10 cellular contexts compared by ENCODE assay signal in the genomic region with DNA sequence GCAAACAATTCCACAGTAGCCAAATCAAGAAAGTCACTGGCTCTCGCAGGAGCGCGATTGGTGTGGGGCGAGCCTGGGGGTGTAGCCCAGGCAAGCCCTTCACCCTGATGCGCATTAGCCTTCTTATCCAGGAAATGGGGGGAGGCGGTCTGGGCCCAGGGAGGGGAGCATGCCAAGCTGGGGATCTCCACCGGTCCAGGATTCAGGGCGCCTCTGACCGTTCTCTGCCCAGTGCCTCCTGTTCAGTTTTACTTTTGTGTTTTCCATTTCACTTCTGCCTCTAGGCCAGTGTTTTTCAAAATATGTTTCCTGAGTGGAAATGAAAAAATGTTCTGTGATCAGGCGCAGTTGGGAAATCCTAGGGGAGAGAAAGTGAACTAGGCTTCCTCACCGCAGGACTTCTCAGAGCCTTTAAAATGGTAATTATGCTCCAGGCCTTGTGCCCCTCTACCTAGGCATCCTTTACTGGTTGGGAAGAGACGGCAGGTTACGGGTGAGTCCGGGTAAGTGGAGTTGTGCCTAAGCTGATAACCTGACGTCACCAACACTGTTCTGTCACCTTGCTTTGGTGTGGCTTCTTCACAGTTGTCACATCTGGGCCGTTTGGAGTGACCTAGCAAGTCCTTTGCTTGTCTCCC. TPM values are rescaled to one million over a fixed set of nuclear protein-coding genes. Genes with fewer than 3 reads are reported as not detected.
DNase-seq lines count a peak whose midpoint lies in the region; ATAC-seq and TF ChIP-seq lines count a peak whose summit lies in the region.
"Had no signal": no experiment of that assay in that cellular context is flagged by ENCODE, and none has a peak within 500 bp of the region (broad histone marks: within the 10 kb centered on the region; RNA-seq: fewer than 3 reads in every experiment).

No MANE protein-coding gene starts in this region.

- H3K4me2 ChIP-seq in mammary epithelial cell (ENCODE audit: insufficient read depth, low read depth, low read length), result no peak overlapping the region

- in situ Hi-C loops in mammary epithelial cell (cut with MboI; ENCODE audit: low sequenced_read_pairs in 2 of 2) (no loop called here), G401 (cut with HindIII; ENCODE audit: low sequenced_read_pairs) (no loop called here)

- TF ChIP-seq POLR2A in breast epithelium (IDR thresholded peaks at IDR 0.05) (no peak), upper lobe of left lung (IDR thresholded peaks at IDR 0.05) (no peak)

- ATAC-seq in mucosa of descending colon (peak; percentile 31), upper lobe of left lung (ENCODE audit: low FRiP score in 2 of 2) (no peak), GM19351 (IDR thresholded peaks at IDR 0.05; ENCODE audit: unreplicated experiment) (no peak)

- CTCF ChIA-PET in mammary epithelial cell (lab: Charles Lee; ENCODE audit: low non-redundant PET), result no interaction called here

- dilution Hi-C loops in mammary epithelial cell (cut with HindIII; ENCODE audit: low sequenced_read_pairs), result no loop called here

- peaks cover 53% of the 10 kb centered on the region for H3K79me2 ChIP-seq in mammary epithelial cell (ENCODE audit: insufficient read depth, low read length)

- TF ChIP-seq EP300 in upper lobe of left lung (IDR thresholded peaks at IDR 0.05), result no peak

- H4K20me1 ChIP-seq in mammary epithelial cell (ENCODE audit: insufficient read depth, low read length), result no peaks in the 10 kb centered on the region

- no peak overlapping the region for H3K9ac ChIP-seq in mammary epithelial cell (ENCODE audit: insufficient read depth, low read length)

- BruUV-seq in mammary epithelial cell (replicated peaks; lab: Mats Ljungman, UMichigan), result no TSS peak

- H3K9me3 ChIP-seq in breast epithelium (no peaks in the 10 kb centered on the region), mammary epithelial cell (replicated peaks; ENCODE audit: insufficient read depth, low read length) (no peaks in the 10 kb centered on the region), mucosa of descending colon (no peaks in the 10 kb centered on the region), upper lobe of left lung (no peaks in the 10 kb centered on the region)
- H3K9me3 ChIP-seq: BE2C had no signal

- H3K4me1 ChIP-seq in breast epithelium, result peaks cover 7 to 44% of the 10 kb centered on the region in 2 donors
- H3K4me1 ChIP-seq in mammary epithelial cell (ENCODE audit: insufficient read depth, low read length), result peaks cover 25% of the 10 kb centered on the region
- H3K4me1 ChIP-seq in mucosa of descending colon (ENCODE audit: low read depth), result peaks cover 36% of the 10 kb centered on the region
- peaks cover 53 to 82% (median 61%) of the 10 kb centered on the region in 4 donors for H3K4me1 ChIP-seq in upper lobe of left lung

- H3K36me3 ChIP-seq in breast epithelium, result no peaks in the 10 kb centered on the region
- H3K36me3 ChIP-seq in mammary epithelial cell (ENCODE audit: insufficient read depth, low read length), result no peaks in the 10 kb centered on the region
- H3K36me3 ChIP-seq in mucosa of descending colon (ENCODE audit: low read depth), result no peaks in the 10 kb centered on the region
- no peaks in the 10 kb centered on the region for H3K36me3 ChIP-seq in upper lobe of left lung
- H3K36me3 ChIP-seq: BE2C had no signal

- intact Hi-C loops in breast epithelium (cut with DNase I; ENCODE audit: low total_unique reads), result no loop called here
- intact Hi-C loops in mammary epithelial cell (cut with micrococcal nuclease), result no loop called here
- intact Hi-C loops in mucosa of descending colon (cut with DNase I, micrococcal nuclease), result no loop called here

- TF ChIP-seq CTCF in breast epithelium (IDR thresholded peaks at IDR 0.05) (no peak), mammary epithelial cell (conservative IDR thresholded peaks at IDR 0.05 in 1 of 2, IDR thresholded peaks at IDR 0.05 in 1 of 2; ENCODE audit: extremely low read depth in 1 of 2, insufficient read depth in 1 of 2, low read depth in 1 of 2, low read length in 2 of 2) (no peak), mucosa of descending colon (IDR thresholded peaks at IDR 0.05) (no peak), upper lobe of left lung (IDR thresholded peaks at IDR 0.05) (no peak)

- H2AFZ ChIP-seq in mammary epithelial cell (ENCODE audit: low read depth, low read length), result no peak overlapping the region

- 87% methylated on average over 15 of the region's 16 CpGs for WGBS in mammary epithelial cell (ENCODE audit: low coverage, missing lambda C conversion rate)
- WGBS in upper lobe of left lung, 2 donors, result 54 to 56% methylated on average over 15 to 16 of the region's 16 CpGs

- DNase-seq in breast epithelium (ENCODE audit: low spot score in 2 of 2) (no peak), mammary epithelial cell (no peak), dermis microvascular lymphatic vessel endothelial cell (ENCODE audit: low read depth in 2 of 2) (peak; percentile 58 to 65), mucosa of descending colon (no peak), upper lobe of left lung (no peak), G401 (ENCODE audit: low spot score) (no peak), NCI-H748 (lab: John Stamatoyannopoulos, UW; ENCODE audit: unreplicated experiment) (no peak)
- DNase-seq: NCI-H1694 treated with DMSO at 0.1 percent for 48 hours had no signal

- H3K4me3 ChIP-seq in breast epithelium, result no peak overlapping the region
- H3K4me3 ChIP-seq in mammary epithelial cell (replicated peaks in 1 of 3; ENCODE audit: insufficient read depth in 1 of 3, low read depth in 2 of 3, low read length in 3 of 3), result no peak overlapping the region
- no peak overlapping the region for H3K4me3 ChIP-seq in mucosa of descending colon
- no peak overlapping the region for H3K4me3 ChIP-seq in upper lobe of left lung

- H3K27me3 ChIP-seq in breast epithelium (no peaks in the 10 kb centered on the region), mammary epithelial cell (ENCODE audit: insufficient read depth, low read length) (no peaks in the 10 kb centered on the region), upper lobe of left lung (no peaks in the 10 kb centered on the region)
- H3K27me3 ChIP-seq: BE2C had no signal

- H3K27ac ChIP-seq in breast epithelium, result peak overlapping the region; percentile 57 to 67
- no peak overlapping the region for H3K27ac ChIP-seq in mammary epithelial cell (ENCODE audit: insufficient read depth, low read depth, low read length)
- H3K27ac ChIP-seq in upper lobe of left lung, result peak overlapping the region; percentile 52 to 84 (median 74)

RNA-seq across cellular contexts. Expression of a gene that starts 18.4 kb away (rescaled TPM):
- 10 to 100 TPM; 23.6 to 48.8 (median 24.5) TPM for total RNA-seq in breast epithelium
- total RNA-seq in mammary epithelial cell, result 10 to 100 TPM; 32.6 to 41.7 TPM
- polyA plus RNA-seq in mammary epithelial cell, result 13.5 TPM
- polyA minus RNA-seq in mammary epithelial cell, result 19.7 TPM
- 55.8 and 107 TPM in 2 replicates for total RNA-seq in dermis microvascular lymphatic vessel endothelial cell
- 100 to 1,000 TPM in 2 of 3 donors, 10 to 100 TPM in 1; 83.7 to 113 (median 103) TPM for total RNA-seq in mucosa of descending colon
- total RNA-seq in upper lobe of left lung, result 10 to 100 TPM; 51.5 to 79.4 (median 67.6) TPM
- total RNA-seq in G401 (2014; rRNA removed; shearing (Covaris generic)), result 25.5 and 27.8 TPM in 2 replicates

RNA-seq across cellular contexts. Expression of a gene that starts 59.0 kb away (rescaled TPM):
- total RNA-seq in breast epithelium (10 to 100 TPM; 11.4 to 22.7 (median 12.5) TPM), mammary epithelial cell (10 to 100 TPM; 30.2 to 64.3 TPM), dermis microvascular lymphatic vessel endothelial cell (5.4 and 5.9 TPM in 2 replicates), mucosa of descending colon (10 to 100 TPM; 51.8 to 83.2 (median 53.2) TPM), upper lobe of left lung (10 to 100 TPM; 13.9 to 37.5 (median 24.0) TPM)
- polyA plus RNA-seq in mammary epithelial cell, result 46.5 TPM
- 47.1 TPM for polyA minus RNA-seq in mammary epithelial cell
- total RNA-seq in G401 (2014; rRNA removed; shearing (Covaris generic)), result 15.7 and 17.4 TPM in 2 replicates

Comparison
In these comparisons a context has a peak if more than half of its experiments do, and no peak if none do; other contexts are left out.
1. DNase-seq: peak in dermis microvascular lymphatic vessel endothelial cell (2 of 2); none in breast epithelium (0 of 2), mammary epithelial cell (single experiment), mucosa of descending colon (0 of 3), upper lobe of left lung (0 of 2), G401 (single experiment) and NCI-H748 (single experiment).